ENCODE assay signal across 13 cellular contexts in the genomic region with DNA sequence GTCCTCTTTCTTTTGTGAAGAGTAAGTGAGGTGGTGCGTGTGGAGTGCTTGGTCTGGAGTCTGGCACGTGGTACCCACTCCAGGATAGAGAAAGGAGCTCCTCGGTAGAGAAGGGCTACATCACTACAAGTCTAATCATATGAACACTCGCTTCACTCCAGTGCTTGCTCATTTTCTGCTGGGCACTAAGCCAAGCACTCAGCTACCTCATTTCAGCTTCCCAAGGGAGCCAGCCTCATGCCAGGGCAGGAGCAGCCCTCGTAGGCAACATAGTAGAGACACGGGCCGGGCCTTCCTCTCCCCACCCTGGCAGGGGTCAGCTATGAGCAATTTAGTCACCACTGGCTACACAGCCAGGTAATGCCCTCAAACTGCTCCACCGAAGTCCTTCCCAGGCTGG. TPM values are rescaled to one million over a fixed set of nuclear protein-coding genes. Genes with fewer than 3 reads are reported as not detected.
DNase-seq lines count a peak whose midpoint lies in the region; ATAC-seq and TF ChIP-seq lines count a peak whose summit lies in the region.
"Had no signal": no experiment of that assay in that cellular context is flagged by ENCODE, and none has a peak within 500 bp of the region (broad histone marks: within the 10 kb centered on the region; RNA-seq: fewer than 3 reads in every experiment).

No MANE protein-coding gene starts in this region.

- H3K27me3 ChIP-seq in upper lobe of right lung: no peaks in the 10 kb centered on the region
- H3K27me3 ChIP-seq: transverse colon had no signal

- intact Hi-C loops in upper lobe of right lung (cut with DNase I): no loop called here

- H3K9me3 ChIP-seq in upper lobe of right lung: no peaks in the 10 kb centered on the region
- H3K9me3 ChIP-seq: transverse colon had no signal

- no peaks in the 10 kb centered on the region for H3K4me1 ChIP-seq in upper lobe of right lung

- TF ChIP-seq CTCF in fibroblast of mammary gland (conservative IDR thresholded peaks at IDR 0.05; ENCODE audit: control insufficient read depth, insufficient read depth, low read depth, low read length): no peak
- no peak for TF ChIP-seq CTCF in upper lobe of right lung (IDR thresholded peaks at IDR 0.05)

- no peaks in the 10 kb centered on the region for H3K36me3 ChIP-seq in upper lobe of right lung
- H3K36me3 ChIP-seq: transverse colon had no signal

- H3K27ac ChIP-seq in upper lobe of right lung: no peak overlapping the region
- H3K27ac ChIP-seq: transverse colon had no signal

- peak; percentile 60 for ATAC-seq in upper lobe of right lung
- ATAC-seq: naive thymus-derived CD4-positive, alpha-beta T cell had no signal

- H3K4me3 ChIP-seq in fibroblast of mammary gland (ENCODE audit: control insufficient read depth, low read depth, low read length) (no peak overlapping the region), upper lobe of right lung (no peak overlapping the region)
- H3K4me3 ChIP-seq: transverse colon had no signal

- DNase-seq in NCI-H524 (lab: John Stamatoyannopoulos, UW) (peak; percentile 26 to 28), NCI-H524 treated with DMSO at 0.1 percent for 48 hours (lab: John Stamatoyannopoulos, UW) (no peak), NCI-H2227 treated with DMSO at 0.1 percent for 48 hours (lab: John Stamatoyannopoulos, UW) (peak; percentile 6), fibroblast of mammary gland (ENCODE audit: low read depth) (peak; percentile 75), upper lobe of right lung (no peak), NOMO-1 treated with DMSO at 0.1 percent for 48 hours (lab: John Stamatoyannopoulos, UW; ENCODE audit: unreplicated experiment) (no peak), SK-N-DZ (ENCODE audit: low spot score) (no peak), NCI-H146 treated with DMSO at 0.1 percent for 48 hours (lab: John Stamatoyannopoulos, UW; ENCODE audit: unreplicated experiment) (no peak)
- DNase-seq: activated CD4-positive, alpha-beta T cell treated with anti-CD3 and anti-CD28 coated beads, Interleukin-2, amount 50 U/mL, for 4 hours; activated naive CD4-positive, alpha-beta T cell; naive thymus-derived CD4-positive, alpha-beta T cell; small intestine; transverse colon had no signal

RNA-seq across cellular contexts. Expression of gene HSPA12A, which starts 11.4 kb away (rescaled TPM):
- 7.4 TPM for total RNA-seq in upper lobe of right lung
- polyA plus RNA-seq in SK-N-DZ (2014; cell fraction: cytosol; rRNA removed): 11.8 and 12.6 TPM in 2 replicates
- polyA plus RNA-seq in SK-N-DZ (2014; cell fraction: nucleus; rRNA removed): 16.6 and 25.9 TPM in 2 replicates

Comparison
In these comparisons a context has a peak if more than half of its experiments do, and no peak if none do; other contexts are left out.
1. DNase-seq: peak in NCI-H524 (2 of 2), NCI-H2227 treated with DMSO at 0.1 percent for 48 hours (single experiment) and fibroblast of mammary gland (single experiment); none in NCI-H524 treated with DMSO at 0.1 percent for 48 hours (single experiment), upper lobe of right lung (single experiment), NOMO-1 treated with DMSO at 0.1 percent for 48 hours (single experiment), SK-N-DZ (single experiment) and NCI-H146 treated with DMSO at 0.1 percent for 48 hours (single experiment).